Comparison of ENCODE assay signal across 13 cellular contexts in genomic region chr10:5632430-5632829, GRCh38. TPM values are rescaled to one million over a fixed set of nuclear protein-coding genes. Genes with fewer than 3 reads are reported as not detected.
DNase-seq lines count a peak whose midpoint lies in the region; ATAC-seq and TF ChIP-seq lines count a peak whose summit lies in the region.
"Had no signal": no experiment of that assay in that cellular context is flagged by ENCODE, and none has a peak within 500 bp of the region (broad histone marks: within the 10 kb centered on the region; RNA-seq: fewer than 3 reads in every experiment).

No MANE protein-coding gene starts in this region.

- in situ Hi-C loops in mammary epithelial cell (cut with MboI; ENCODE audit: low sequenced_read_pairs in 2 of 2) = no loop called here

- H3K79me2 ChIP-seq in mammary epithelial cell (ENCODE audit: insufficient read depth, low read length) = no peaks in the 10 kb centered on the region

- no peak for ATAC-seq in HG03135 (IDR thresholded peaks at IDR 0.05; ENCODE audit: unreplicated experiment)
- ATAC-seq: activated CD8-positive, alpha-beta memory T cell treated with anti-CD3 and anti-CD28 coated beads, Interleukin-2, amount 10 ng/mL, durations not matched to agents 7 days and 5 days; GM23338 had no signal

- peak overlapping the region; percentile 67 for H2AFZ ChIP-seq in mammary epithelial cell (ENCODE audit: low read depth, low read length)
- H2AFZ ChIP-seq: GM23338 had no signal

- no peak overlapping the region for H3K4me3 ChIP-seq in mammary epithelial cell (replicated peaks in 1 of 3; ENCODE audit: insufficient read depth in 1 of 3, low read depth in 2 of 3, low read length in 3 of 3)
- no peak overlapping the region for H3K4me3 ChIP-seq in thyroid gland (replicated peaks in 1 of 3)
- H3K4me3 ChIP-seq: GM23338, skin epidermis had no signal

- no peaks in the 10 kb centered on the region for H4K20me1 ChIP-seq in mammary epithelial cell (ENCODE audit: insufficient read depth, low read length)

- no peak for TF ChIP-seq POLR2A in thyroid gland (IDR thresholded peaks at IDR 0.05)

- intact Hi-C loops in mammary epithelial cell (cut with micrococcal nuclease) = loop anchor here (5.0 kb wide), 1 partner anchor 770 kb away; no protein-coding TSS in a partner anchor
- intact Hi-C loops in thyroid gland (cut with DNase I) = no loop called here

- BruUV-seq in mammary epithelial cell (replicated peaks; lab: Mats Ljungman, UMichigan) = no TSS peak

- dilution Hi-C loops in mammary epithelial cell (cut with HindIII; ENCODE audit: low sequenced_read_pairs) = loop anchor here (5.0 kb wide), 1 partner anchor 35 kb away; no protein-coding TSS in a partner anchor

- H3K27ac ChIP-seq in mammary epithelial cell (ENCODE audit: insufficient read depth, low read depth, low read length) = no peak overlapping the region
- peak overlapping the region in 1 of 3 donors; percentile 36 for H3K27ac ChIP-seq in thyroid gland

- H3K27me3 ChIP-seq in mammary epithelial cell (ENCODE audit: insufficient read depth, low read length) (no peaks in the 10 kb centered on the region), thyroid gland (no peaks in the 10 kb centered on the region)

- peak; percentile 71 for DNase-seq in HuH-7 (ENCODE audit: low spot score)
- DNase-seq in mammary epithelial cell = peak; percentile 67
- DNase-seq in left kidney (ENCODE audit: low read depth, low spot score) = peak; percentile 78
- DNase-seq in thyroid gland = peak; percentile 51 to 60
- no peak for DNase-seq in NCI-H146 (lab: John Stamatoyannopoulos, UW)
- DNase-seq in activated CD8-positive, alpha-beta memory T cell treated with anti-CD3 and anti-CD28 coated beads, Interleukin-2, amount 50 U/mL, for 4 hours = no peak
- DNase-seq: activated CD8-positive, alpha-beta memory T cell treated with anti-CD3 and anti-CD28 coated beads, Interleukin-2, amount 10 ng/mL, durations not matched to agents 7 days and 5 days; CD8-positive, alpha-beta memory T cell; effector CD8-positive, alpha-beta T cell; hypothalamus had no signal

- no peak overlapping the region for H3K4me2 ChIP-seq in mammary epithelial cell (ENCODE audit: insufficient read depth, low read depth, low read length)
- H3K4me2 ChIP-seq: GM23338 had no signal

- H3K9me3 ChIP-seq in mammary epithelial cell (replicated peaks; ENCODE audit: insufficient read depth, low read length) = no peaks in the 10 kb centered on the region
- H3K9me3 ChIP-seq in thyroid gland = no peaks in the 10 kb centered on the region

- no peak overlapping the region for H3K9ac ChIP-seq in mammary epithelial cell (ENCODE audit: insufficient read depth, low read length)

- H3K4me1 ChIP-seq in mammary epithelial cell (ENCODE audit: insufficient read depth, low read length) (peaks cover 13% of the 10 kb centered on the region), thyroid gland (peaks cover 0 to 10% of the 10 kb centered on the region in 2 donors)

- no peak for TF ChIP-seq CTCF in mammary epithelial cell (conservative IDR thresholded peaks at IDR 0.05 in 1 of 2, IDR thresholded peaks at IDR 0.05 in 1 of 2; ENCODE audit: extremely low read depth in 1 of 2, insufficient read depth in 1 of 2, low read depth in 1 of 2, low read length in 2 of 2)
- no peak for TF ChIP-seq CTCF in thyroid gland (IDR thresholded peaks at IDR 0.05)

- CTCF ChIA-PET in mammary epithelial cell (lab: Charles Lee; ENCODE audit: low non-redundant PET) = no interaction called here

- H3K36me3 ChIP-seq in mammary epithelial cell (ENCODE audit: insufficient read depth, low read length) (no peaks in the 10 kb centered on the region), thyroid gland (no peaks in the 10 kb centered on the region)

- 1% methylated on average over 5 of the region's 5 CpGs for WGBS in mammary epithelial cell (ENCODE audit: low coverage, missing lambda C conversion rate)
- WGBS in thyroid gland, 2 donors = 46 to 49% methylated on average over 5 of the region's 5 CpGs

RNA-seq across cellular contexts. Expression of gene ASB13, which starts 34.0 kb away (rescaled TPM):
- total RNA-seq in mammary epithelial cell (10 to 100 TPM; 16.7 to 17.3 TPM), thyroid gland (10 to 100 TPM in 3 of 4 donors, 1 to 10 TPM in 1; 9.9 to 27.7 (median 14.2) TPM)
- 14.4 TPM for polyA plus RNA-seq in mammary epithelial cell
- 17.0 TPM for polyA minus RNA-seq in mammary epithelial cell

RNA-seq across cellular contexts. Expression of gene TASOR2, which starts 52.2 kb away (rescaled TPM):
- total RNA-seq in mammary epithelial cell (10 to 100 TPM; 73.1 to 82.0 TPM), thyroid gland (100 to 1,000 TPM in 1 of 4 donors, 10 to 100 TPM in 3; 73.2 to 132 (median 96.3) TPM)
- polyA plus RNA-seq in mammary epithelial cell = 30.2 TPM
- 31.8 TPM for polyA minus RNA-seq in mammary epithelial cell

Comparison
In these comparisons a context has a peak if more than half of its experiments do, and no peak if none do; other contexts are left out.
1. DNase-seq: peak in HuH-7 (single experiment), mammary epithelial cell (single experiment), left kidney (single experiment) and thyroid gland (2 of 2); none in NCI-H146 (single experiment) and activated CD8-positive, alpha-beta memory T cell treated with anti-CD3 and anti-CD28 coated beads, Interleukin-2, amount 50 U/mL, for 4 hours (single experiment).